ENCODE assay signal across 2 cellular contexts in genomic region chr19:35392742-35393350, GRCh38.
TF ChIP-seq lines count a peak whose summit lies in the region.

No MANE protein-coding gene starts in this region.

TF ChIP-seq in HEK293, 187 proteins besides CTCF, POLR2A, EP300 and RAD21 (continues in another document):
- TF ChIP-seq ZNF670 (tag by site-specific recombination; IDR thresholded peaks at IDR 0.05; ENCODE audit: low read depth) (no peak), ZNF776 (tag by site-specific recombination; IDR thresholded peaks at IDR 0.05; ENCODE audit: borderline replicate concordance) (0 out of 2 replicates have a peak, but pooled peaks have one; percentile 49), ZNF24 (tag by site-specific recombination; IDR thresholded peaks at IDR 0.05) (no peak), ZNF184 (tag by site-specific recombination; IDR thresholded peaks at IDR 0.05) (no peak), ZNF175 (tag by site-specific recombination; IDR thresholded peaks at IDR 0.05) (peak; percentile 55; the same call in 1 of the 2 replicates), YY2 (tag by site-specific recombination; IDR thresholded peaks at IDR 0.05) (0 out of 2 replicates have a peak, but pooled peaks have one; percentile 9), ZNF311 (tag by site-specific recombination; IDR thresholded peaks at IDR 0.05; ENCODE audit: borderline replicate concordance) (peak; percentile 91; the same call in 1 of the 2 replicates), ZNF747 (tag by site-specific recombination; IDR thresholded peaks at IDR 0.05) (no peak; the same call in 1 of the 2 replicates), BCL6B (tag by site-specific recombination; IDR thresholded peaks at IDR 0.05) (peak; percentile 5; the same call in 1 of the 2 replicates), MYNN (tag by site-specific recombination; IDR thresholded peaks at IDR 0.05; ENCODE audit: borderline replicate concordance) (no peak), ZNF621 (tag by site-specific recombination; IDR thresholded peaks at IDR 0.05) (peak; percentile 93), ZNF248 (tag by site-specific recombination; IDR thresholded peaks at IDR 0.05) (peak; percentile 66; the same call in 1 of the 2 replicates), MZF1 (tag by site-specific recombination; IDR thresholded peaks at IDR 0.05; ENCODE audit: borderline replicate concordance) (no peak), ZSCAN4 (tag by site-specific recombination; IDR thresholded peaks at IDR 0.05) (peak; percentile 80), ZNF302 (tag by site-specific recombination; IDR thresholded peaks at IDR 0.05; ENCODE audit: low read depth) (no peak), SALL2 (tag by site-specific recombination; IDR thresholded peaks at IDR 0.05; ENCODE audit: borderline replicate concordance) (peak; percentile 82), ZSCAN18 (tag by site-specific recombination; IDR thresholded peaks at IDR 0.05) (0 out of 2 replicates have a peak, but pooled peaks have one; percentile 41), ZNF148 (tag by site-specific recombination; IDR thresholded peaks at IDR 0.05; ENCODE audit: borderline replicate concordance) (peak; percentile 76; the same call in 1 of the 2 replicates), ZNF768 (tag by site-specific recombination; IDR thresholded peaks at IDR 0.05) (no peak; the same call in 1 of the 2 replicates), ZNF580 (tag by site-specific recombination; IDR thresholded peaks at IDR 0.05) (no peak), ZNF112 (tag by site-specific recombination; IDR thresholded peaks at IDR 0.05) (no peak), ZNF639 (tag by site-specific recombination; IDR thresholded peaks at IDR 0.05) (no peak)

TF ChIP-seq in K562, 482 proteins besides CTCF, POLR2A, EP300 and RAD21 (continues in another document):
- TF ChIP-seq TGIF2 (CRISPR knock-in tag; IDR thresholded peaks at IDR 0.05) = no peak
- no peak for TF ChIP-seq NR2F6 (CRISPR knock-in tag; IDR thresholded peaks at IDR 0.05)
- peak in 1 of 2 experiments; percentile 31; a peak in 1 of 4 replicates for TF ChIP-seq ARNT (IDR thresholded peaks at IDR 0.05)
- no peak for TF ChIP-seq ZBTB9 (CRISPR knock-in tag; IDR thresholded peaks at IDR 0.05)
- no peak for TF ChIP-seq CREB3 (tag; conservative IDR thresholded peaks at IDR 0.05; ENCODE audit: low read depth)
- no peak for TF ChIP-seq HNRNPK (IDR thresholded peaks at IDR 0.05; ENCODE audit: low read depth, low read length, poor library complexity, severe bottlenecking)
- TF ChIP-seq MED1 (CRISPR knock-in tag; IDR thresholded peaks at IDR 0.05; ENCODE audit: borderline replicate concordance) = no peak
- peak; percentile 22; the same call in 1 of the 2 replicates for TF ChIP-seq LARP7 (IDR thresholded peaks at IDR 0.05)
- no peak for TF ChIP-seq TRIM25 (IDR thresholded peaks at IDR 0.05; ENCODE audit: borderline replicate concordance)
- TF ChIP-seq MYBL2 (IDR thresholded peaks at IDR 0.05; ENCODE audit: low read depth) = 0 out of 2 replicates have a peak, but pooled peaks have one; percentile 30
- no peak for TF ChIP-seq MYBL2 (CRISPR knock-in tag; IDR thresholded peaks at IDR 0.05; ENCODE audit: borderline replicate concordance)
- TF ChIP-seq ADNP (tag; IDR thresholded peaks at IDR 0.05) = 0 out of 2 replicates have a peak, but pooled peaks have one; percentile 32
- TF ChIP-seq SMARCA4 (IDR thresholded peaks at IDR 0.05) = no peak
- TF ChIP-seq HLTF (IDR thresholded peaks at IDR 0.05) = 0 out of 2 replicates have a peak, but pooled peaks have one; percentile 40
- TF ChIP-seq SP2 (IDR thresholded peaks at IDR 0.05; ENCODE audit: extremely low read depth, low read depth, low read length, poor library complexity, severe bottlenecking) = no peak
- no peak for TF ChIP-seq NONO (IDR thresholded peaks at IDR 0.05; ENCODE audit: low read depth in 2 of 2, low read length in 1 of 2)
- no peak for TF ChIP-seq ZNF324 (CRISPR knock-in tag; IDR thresholded peaks at IDR 0.05)
- no peak for TF ChIP-seq SUPT5H (IDR thresholded peaks at IDR 0.05)
- no peak for TF ChIP-seq POLR3G (IDR thresholded peaks at IDR 0.05; ENCODE audit: extremely low read depth, insufficient read length, insufficient replicate concordance)
- TF ChIP-seq SMAD3 (CRISPR knock-in tag; conservative IDR thresholded peaks at IDR 0.05) = no peak
- TF ChIP-seq ELK1 (CRISPR knock-in tag; IDR thresholded peaks at IDR 0.05) = no peak
- TF ChIP-seq SMARCA5 (IDR thresholded peaks at IDR 0.05) = peak; percentile 61
- no peak for TF ChIP-seq ZMIZ1 (IDR thresholded peaks at IDR 0.05; ENCODE audit: low read depth in 2 of 2, low read length in 2 of 2)
- TF ChIP-seq ILF3 (IDR thresholded peaks at IDR 0.05; ENCODE audit: borderline replicate concordance) = no peak
- TF ChIP-seq HDAC1 (IDR thresholded peaks at IDR 0.05) = peak in 1 of 2 experiments; percentile 52; a peak in 1 of 4 replicates
- no peak for TF ChIP-seq XRCC3 (IDR thresholded peaks at IDR 0.05)
- TF ChIP-seq BCLAF1 (IDR thresholded peaks at IDR 0.05; ENCODE audit: borderline replicate concordance in 1 of 2, control insufficient read depth in 1 of 2, low read depth in 2 of 2, low read length in 1 of 2) = 0 out of 4 replicates have a peak, but pooled peaks of 1 of the 2 experiments have one; percentile 9
- TF ChIP-seq ZFP30 (CRISPR knock-in tag; IDR thresholded peaks at IDR 0.05; ENCODE audit: borderline replicate concordance) = no peak
- TF ChIP-seq ZNF197 (CRISPR knock-in tag; IDR thresholded peaks at IDR 0.05; ENCODE audit: low read depth) = no peak
- TF ChIP-seq ZNF23 (CRISPR knock-in tag; IDR thresholded peaks at IDR 0.05) = no peak
- TF ChIP-seq TOE1 (IDR thresholded peaks at IDR 0.05; ENCODE audit: borderline replicate concordance) = no peak
- TF ChIP-seq TOE1 (CRISPR knock-in tag; IDR thresholded peaks at IDR 0.05; ENCODE audit: borderline replicate concordance, low read depth) = no peak
- TF ChIP-seq HDGF (IDR thresholded peaks at IDR 0.05) = peak; percentile 94
- TF ChIP-seq NKRF (IDR thresholded peaks at IDR 0.05; ENCODE audit: borderline replicate concordance) = peak; percentile 70; the same call in 1 of the 2 replicates
- no peak for TF ChIP-seq SAFB2 (IDR thresholded peaks at IDR 0.05; ENCODE audit: borderline replicate concordance, low read depth, low read length, severe bottlenecking)
- TF ChIP-seq TCF3 (CRISPR knock-in tag; IDR thresholded peaks at IDR 0.05) = no peak
- 0 out of 2 replicates have a peak, but pooled peaks have one; percentile 30 for TF ChIP-seq YBX1 (IDR thresholded peaks at IDR 0.05)
- TF ChIP-seq DPF2 (IDR thresholded peaks at IDR 0.05) = peak; percentile 18; the same call in 1 of the 2 replicates
- TF ChIP-seq ARID1B (IDR thresholded peaks at IDR 0.05) = 0 out of 2 replicates have a peak, but pooled peaks have one; percentile 19
- 0 out of 4 replicates have a peak, but pooled peaks of 1 of the 2 experiments have one; percentile 43 for TF ChIP-seq CSDE1 (IDR thresholded peaks at IDR 0.05)
